Comparison of ENCODE assay signal across 11 cellular contexts in the genomic region with DNA sequence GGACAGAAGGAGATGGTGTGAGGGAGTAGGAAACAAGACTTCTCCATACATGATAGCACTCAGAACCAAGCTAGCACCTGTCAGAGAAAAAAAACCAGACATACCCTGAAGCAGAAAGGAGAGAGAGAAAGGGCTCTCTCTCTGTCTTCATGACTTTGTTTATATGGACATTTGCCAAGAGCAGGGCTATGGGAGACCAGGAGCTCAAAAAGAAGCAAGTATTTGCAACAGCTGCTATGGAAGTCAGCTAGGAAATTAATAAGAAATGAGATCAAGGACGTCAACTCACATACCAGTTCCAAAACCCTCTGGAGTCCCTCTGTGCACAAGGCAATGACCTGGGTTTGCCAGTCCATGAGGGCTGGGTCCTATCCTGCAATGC.
DNase-seq lines count a peak whose midpoint lies in the region; ATAC-seq and TF ChIP-seq lines count a peak whose summit lies in the region.
"Had no signal": no experiment of that assay in that cellular context is flagged by ENCODE, and none has a peak within 500 bp of the region (broad histone marks: within the 10 kb centered on the region; RNA-seq: fewer than 3 reads in every experiment).

No MANE protein-coding gene starts in this region.

- no peaks in the 10 kb centered on the region for H3K27me3 Mint-ChIP-seq in activated T-helper 1 cell treated with anti-CD3 and anti-CD28 coated beads, Interleukin-12 subunit alpha, Interleukin-12 subunit beta, Interleukin-2, Interleukin-4 antibody, amounts not matched to agents 30 ng/mL and 10 ng/mL and 1 ng/mL, durations not matched to agents 14 hours and 24 hours and 36 hours (ENCODE audit: insufficient read depth)
- no peaks in the 10 kb centered on the region for H3K27me3 Mint-ChIP-seq in memory B cell

- H3K9me3 ChIP-seq in HAP-1, result no peaks in the 10 kb centered on the region
- H3K9me3 ChIP-seq: prostate gland, tibial artery had no signal

- H3K4me3 Mint-ChIP-seq in activated T-helper 1 cell treated with anti-CD3 and anti-CD28 coated beads, Interleukin-12 subunit alpha, Interleukin-12 subunit beta, Interleukin-2, Interleukin-4 antibody, amounts not matched to agents 30 ng/mL and 10 ng/mL and 1 ng/mL, durations not matched to agents 14 hours and 24 hours and 36 hours, result peak overlapping the region; percentile 16
- no peak overlapping the region for H3K4me3 Mint-ChIP-seq in memory B cell

- no peaks in the 10 kb centered on the region for H3K36me3 ChIP-seq in HAP-1 (replicated peaks)
- H3K36me3 ChIP-seq: prostate gland, tibial artery had no signal

- H3K4me1 Mint-ChIP-seq in activated T-helper 1 cell treated with anti-CD3 and anti-CD28 coated beads, Interleukin-12 subunit alpha, Interleukin-12 subunit beta, Interleukin-2, Interleukin-4 antibody, amounts not matched to agents 30 ng/mL and 10 ng/mL and 1 ng/mL, durations not matched to agents 14 hours and 24 hours and 36 hours (ENCODE audit: low read depth), result peaks cover 61% of the 10 kb centered on the region
- H3K4me1 Mint-ChIP-seq in memory B cell, result peaks cover 34% of the 10 kb centered on the region

- H3K4me3 ChIP-seq in GM12865 (ENCODE audit: low read depth, low read length) (peak overlapping the region; percentile 36), HAP-1 (no peak overlapping the region)
- H3K4me3 ChIP-seq: lung, prostate gland, tibial artery had no signal

- intact Hi-C loops in activated T-helper 1 cell treated with anti-CD3 and anti-CD28 coated beads, Interleukin-12 subunit alpha, Interleukin-12 subunit beta, Interleukin-2, Interleukin-4 antibody, amounts not matched to agents 30 ng/mL and 10 ng/mL and 1 ng/mL, durations not matched to agents 14 hours and 24 hours and 36 hours (cut with micrococcal nuclease), result loop anchor here (1.0 to 5.0 kb wide), 2 partner anchors 124 to 185 kb away; no protein-coding TSS in a partner anchor

- H3K36me3 Mint-ChIP-seq in activated T-helper 1 cell treated with anti-CD3 and anti-CD28 coated beads, Interleukin-12 subunit alpha, Interleukin-12 subunit beta, Interleukin-2, Interleukin-4 antibody, amounts not matched to agents 30 ng/mL and 10 ng/mL and 1 ng/mL, durations not matched to agents 14 hours and 24 hours and 36 hours (ENCODE audit: low read depth), result peaks cover 4% of the 10 kb centered on the region
- peaks cover 10% of the 10 kb centered on the region for H3K36me3 Mint-ChIP-seq in memory B cell

- no peak for DNase-seq in GM12865 (ENCODE audit: low read depth)
- DNase-seq in activated T-helper 1 cell treated with anti-CD3 and anti-CD28 coated beads, Interleukin-12 subunit alpha, Interleukin-12 subunit beta, Interleukin-2, Interleukin-4 antibody, amounts not matched to agents 30 ng/mL and 10 ng/mL and 1 ng/mL, durations not matched to agents 14 hours and 24 hours and 36 hours (ENCODE audit: low spot score), result no peak
- no peak for DNase-seq in memory B cell (ENCODE audit: low spot score in 2 of 2)
- no peak for DNase-seq in HAP-1 (ENCODE audit: low spot score in 2 of 2)
- no peak for DNase-seq in NCI-H1092 (lab: John Stamatoyannopoulos, UW)
- DNase-seq: NCI-H1048, tibial artery had no signal

- H3K27me3 ChIP-seq in HAP-1 (ENCODE audit: low read depth), result no peaks in the 10 kb centered on the region
- H3K27me3 ChIP-seq: tibial artery had no signal

- H3K9me3 Mint-ChIP-seq in activated T-helper 1 cell treated with anti-CD3 and anti-CD28 coated beads, Interleukin-12 subunit alpha, Interleukin-12 subunit beta, Interleukin-2, Interleukin-4 antibody, amounts not matched to agents 30 ng/mL and 10 ng/mL and 1 ng/mL, durations not matched to agents 14 hours and 24 hours and 36 hours, result no peaks in the 10 kb centered on the region
- H3K9me3 Mint-ChIP-seq in memory B cell, result no peaks in the 10 kb centered on the region

- no peak for TF ChIP-seq CTCF in GM12865 (IDR thresholded peaks at IDR 0.05; ENCODE audit: insufficient read depth, low read depth, low read length, missing control alignments)

- peak; percentile 17 for ATAC-seq in HG02798 (IDR thresholded peaks at IDR 0.05; ENCODE audit: poor library complexity, unreplicated experiment)
- no peak for ATAC-seq in memory B cell (ENCODE audit: low read depth)
- ATAC-seq in HG02642 (IDR thresholded peaks at IDR 0.05; ENCODE audit: poor library complexity, unreplicated experiment), result no peak

- no peaks in the 10 kb centered on the region for H3K4me1 ChIP-seq in HAP-1

- peak overlapping the region; percentile 66 for H3K27ac Mint-ChIP-seq in activated T-helper 1 cell treated with anti-CD3 and anti-CD28 coated beads, Interleukin-12 subunit alpha, Interleukin-12 subunit beta, Interleukin-2, Interleukin-4 antibody, amounts not matched to agents 30 ng/mL and 10 ng/mL and 1 ng/mL, durations not matched to agents 14 hours and 24 hours and 36 hours
- peak overlapping the region; percentile 1 for H3K27ac Mint-ChIP-seq in memory B cell

- in situ Hi-C loops in HAP-1 (cut with MboI; ENCODE audit: low sequenced_read_pairs), result no loop called here
